ENCODE assay signal across 25 cellular contexts in genomic region chr1:6112690-6113005, GRCh38.
"Had no signal": no experiment of that assay in that cellular context is flagged by ENCODE, and none has a peak within 500 bp of the region (broad histone marks: within the 10 kb centered on the region; RNA-seq: fewer than 3 reads in every experiment).

No MANE protein-coding gene starts in this region.

- H3K36me3 Mint-ChIP-seq: immature natural killer cell, type B pancreatic cell had no signal

- H3K27me3 ChIP-seq: right atrium auricular region, testis had no signal

- H3K4me1 Mint-ChIP-seq: immature natural killer cell; naive thymus-derived CD8-positive, alpha-beta T cell; nephron progenitor cell; stimulated activated memory B cell treated with anti-CD40 and anti-IgM and Interleukin-4, amounts not matched to agents 10 μg/mL and 1 μg/mL and 100 μg/mL, for 72 hours had no signal

- ATAC-seq: foreskin keratinocyte; gastroesophageal sphincter; left lobe of liver; naive thymus-derived CD8-positive, alpha-beta T cell; stimulated activated memory B cell treated with anti-CD40 and anti-IgM and Interleukin-4, amounts not matched to agents 10 μg/mL and 1 μg/mL and 100 μg/mL, for 72 hours; stimulated activated naive CD8-positive, alpha-beta T cell treated with anti-CD3 and anti-CD28 coated beads, Interleukin-15, Interleukin-2, amounts not matched to agents 100 U/mL and 50 U/mL, for 24 hours had no signal

- DNase-seq: dermis blood vessel endothelial cell; effector memory CD4-positive, alpha-beta T cell; foreskin keratinocyte; hypothalamus; immature natural killer cell; islet precursor cell; nephron progenitor cell; nucleus accumbens; stimulated activated CD4-positive, alpha-beta T cell treated with anti-CD3 and anti-CD28 coated beads, Interleukin-2, amount 100 ng/mL, for 24 hours; stimulated activated CD4-positive, alpha-beta T cell treated with anti-CD3 and anti-CD28 coated beads, Interleukin-4, amount 100 ng/mL, for 24 hours; stimulated activated naive CD8-positive, alpha-beta T cell treated with anti-CD3 and anti-CD28 coated beads, Interleukin-15, Interleukin-2, amounts not matched to agents 100 U/mL and 50 U/mL, for 24 hours; substantia nigra; testis; tibial artery had no signal

- FAIRE-seq: endothelial cell of umbilical vein had no signal

- H3K4me3 ChIP-seq: coronary artery, esophagus muscularis mucosa, gastroesophageal sphincter, prostate gland, right atrium auricular region, sigmoid colon, testis, tibial artery had no signal

- H3K36me3 ChIP-seq: prostate gland, right atrium auricular region, sigmoid colon had no signal

- H3K4me3 Mint-ChIP-seq: immature natural killer cell; naive thymus-derived CD8-positive, alpha-beta T cell; nephron progenitor cell; stimulated activated memory B cell treated with anti-CD40 and anti-IgM and Interleukin-4, amounts not matched to agents 10 μg/mL and 1 μg/mL and 100 μg/mL, for 72 hours; type B pancreatic cell had no signal

- H3K27ac ChIP-seq: coronary artery, esophagus muscularis mucosa, foreskin keratinocyte, gastroesophageal sphincter, prostate gland, right atrium auricular region, sigmoid colon, testis, tibial artery had no signal

- H3K9me3 ChIP-seq: prostate gland, testis had no signal

- H3K27ac Mint-ChIP-seq: immature natural killer cell; nephron progenitor cell; stimulated activated memory B cell treated with anti-CD40 and anti-IgM and Interleukin-4, amounts not matched to agents 10 μg/mL and 1 μg/mL and 100 μg/mL, for 72 hours; type B pancreatic cell had no signal

- H3K4me1 ChIP-seq: esophagus muscularis mucosa, foreskin keratinocyte, gastroesophageal sphincter, prostate gland, right atrium auricular region, sigmoid colon, testis, tibial artery had no signal
